Comparison of ENCODE assay signal across 8 cellular contexts in genomic region chrX:48575642-48576041, GRCh38. TPM values are rescaled to one million over a fixed set of nuclear protein-coding genes. Genes with fewer than 3 reads are reported as not detected.
DNase-seq lines count a peak whose midpoint lies in the region; ATAC-seq and TF ChIP-seq lines count a peak whose summit lies in the region.
"Had no signal": no experiment of that assay in that cellular context is flagged by ENCODE, and none has a peak within 500 bp of the region (broad histone marks: within the 10 kb centered on the region; RNA-seq: fewer than 3 reads in every experiment).

No MANE protein-coding gene starts in this region.

- POLR2A ChIA-PET in HEK293T (lab: Yijun Ruan, JAX) = interaction anchor here (2.9 kb wide), 1 partner anchor 19 kb away, joined by 16 read pairs; no protein-coding TSS in a partner anchor
- POLR2A ChIA-PET in activated CD4-positive, alpha-beta memory T cell treated with anti-CD3 and anti-CD28 coated beads, Interleukin-2, amount 10 ng/mL, durations not matched to agents 7 days and 5 days (lab: Charles Lee) = interaction anchor here (0.8 to 3.1 kb wide), 7 partner anchors 14 to 101 kb away, joined by 4 to 50 read pairs (median 8); partner anchors contain the start of genes EBP and TBC1D25

- DNase-seq in HEK293T (ENCODE audit: extremely low spot score) (peak; percentile 2), right cardiac atrium (no peak), A172 (ENCODE audit: low spot score) (no peak), NCI-H510A (lab: John Stamatoyannopoulos, UW) (no peak), NCI-H1048 (lab: John Stamatoyannopoulos, UW) (no peak)
- no peak for DNase-seq in activated CD4-positive, alpha-beta memory T cell treated with anti-CD3 and anti-CD28 coated beads, Interleukin-2, amount 10 ng/mL, durations not matched to agents 7 days and 5 days
- DNase-seq in stimulated activated effector memory CD8-positive, alpha-beta T cell treated with anti-CD3 and anti-CD28 coated beads, Interleukin-12 subunit alpha, Interleukin-12 subunit beta, amount 100 ng/mL, for 72 hours (ENCODE audit: low spot score in 2 of 2) = no peak
- DNase-seq: left colon had no signal

- intact Hi-C loops in right cardiac atrium (cut with DNase I) = no loop called here

- WGBS in right cardiac atrium = 56% methylated on average over 13 of the region's 13 CpGs

- peak overlapping the region; percentile 99 for H3K27ac Mint-ChIP-seq in activated CD4-positive, alpha-beta memory T cell treated with anti-CD3 and anti-CD28 coated beads, Interleukin-2, amount 10 ng/mL, durations not matched to agents 7 days and 5 days
- H3K27ac Mint-ChIP-seq in stimulated activated effector memory CD8-positive, alpha-beta T cell treated with anti-CD3 and anti-CD28 coated beads, Interleukin-12 subunit alpha, Interleukin-12 subunit beta, amount 100 ng/mL, for 72 hours = peak overlapping the region; percentile 100

- no peaks in the 10 kb centered on the region for H3K9me3 Mint-ChIP-seq in activated CD4-positive, alpha-beta memory T cell treated with anti-CD3 and anti-CD28 coated beads, Interleukin-2, amount 10 ng/mL, durations not matched to agents 7 days and 5 days
- H3K9me3 Mint-ChIP-seq in stimulated activated effector memory CD8-positive, alpha-beta T cell treated with anti-CD3 and anti-CD28 coated beads, Interleukin-12 subunit alpha, Interleukin-12 subunit beta, amount 100 ng/mL, for 72 hours = no peaks in the 10 kb centered on the region

- ATAC-seq in right cardiac atrium = no peak
- no peak for ATAC-seq in stimulated activated effector memory CD8-positive, alpha-beta T cell treated with anti-CD3 and anti-CD28 coated beads, Interleukin-12 subunit alpha, Interleukin-12 subunit beta, amount 100 ng/mL, for 72 hours
- ATAC-seq: left colon had no signal

- no peaks in the 10 kb centered on the region for H3K27me3 ChIP-seq in right cardiac atrium (ENCODE audit: control insufficient read depth, insufficient read depth)

- peaks cover 54% of the 10 kb centered on the region for H3K36me3 Mint-ChIP-seq in activated CD4-positive, alpha-beta memory T cell treated with anti-CD3 and anti-CD28 coated beads, Interleukin-2, amount 10 ng/mL, durations not matched to agents 7 days and 5 days (ENCODE audit: low read depth)
- peaks cover 67% of the 10 kb centered on the region for H3K36me3 Mint-ChIP-seq in stimulated activated effector memory CD8-positive, alpha-beta T cell treated with anti-CD3 and anti-CD28 coated beads, Interleukin-12 subunit alpha, Interleukin-12 subunit beta, amount 100 ng/mL, for 72 hours

- H3K4me3 Mint-ChIP-seq in activated CD4-positive, alpha-beta memory T cell treated with anti-CD3 and anti-CD28 coated beads, Interleukin-2, amount 10 ng/mL, durations not matched to agents 7 days and 5 days = peak overlapping the region; percentile 98
- peak overlapping the region; percentile 94 for H3K4me3 Mint-ChIP-seq in stimulated activated effector memory CD8-positive, alpha-beta T cell treated with anti-CD3 and anti-CD28 coated beads, Interleukin-12 subunit alpha, Interleukin-12 subunit beta, amount 100 ng/mL, for 72 hours

- peak overlapping the region; percentile 99 for H3K27ac ChIP-seq in right cardiac atrium (ENCODE audit: low read length)

- H3K9me3 ChIP-seq in right cardiac atrium (ENCODE audit: control insufficient read depth, low read length) = no peaks in the 10 kb centered on the region

- peaks cover 41% of the 10 kb centered on the region for H3K4me1 Mint-ChIP-seq in activated CD4-positive, alpha-beta memory T cell treated with anti-CD3 and anti-CD28 coated beads, Interleukin-2, amount 10 ng/mL, durations not matched to agents 7 days and 5 days
- H3K4me1 Mint-ChIP-seq in stimulated activated effector memory CD8-positive, alpha-beta T cell treated with anti-CD3 and anti-CD28 coated beads, Interleukin-12 subunit alpha, Interleukin-12 subunit beta, amount 100 ng/mL, for 72 hours = peaks cover 29% of the 10 kb centered on the region

- H3K4me1 ChIP-seq in right cardiac atrium (ENCODE audit: control insufficient read depth, insufficient read depth, low read length) = peaks cover 5% of the 10 kb centered on the region

- H3K27me3 Mint-ChIP-seq in activated CD4-positive, alpha-beta memory T cell treated with anti-CD3 and anti-CD28 coated beads, Interleukin-2, amount 10 ng/mL, durations not matched to agents 7 days and 5 days = no peaks in the 10 kb centered on the region

- CTCF ChIA-PET in HEK293T (lab: Yijun Ruan, JAX) = no interaction called here
- CTCF ChIA-PET in activated CD4-positive, alpha-beta memory T cell treated with anti-CD3 and anti-CD28 coated beads, Interleukin-2, amount 10 ng/mL, durations not matched to agents 7 days and 5 days (lab: Charles Lee) = interaction anchor here (2.5 kb wide), 1 partner anchor 37 kb away, joined by 17 read pairs; the partner anchor contains the start of gene TBC1D25

- H3K4me3 ChIP-seq in right cardiac atrium (ENCODE audit: low read length) = peak overlapping the region; percentile 65

TF ChIP-seq in HEK293T, 16 proteins besides CTCF, POLR2A, EP300 and RAD21:
- TF ChIP-seq ARNT (IDR thresholded peaks at IDR 0.05) (no peak), HDGF (IDR thresholded peaks at IDR 0.05; ENCODE audit: borderline replicate concordance) (no peak), LEF1 (IDR thresholded peaks at IDR 0.05; ENCODE audit: borderline replicate concordance) (no peak), FOXA1 (IDR thresholded peaks at IDR 0.05) (no peak), ELF4 (IDR thresholded peaks at IDR 0.05) (no peak), L3MBTL2 (conservative IDR thresholded peaks at IDR 0.05) (no peak), ZNF384 (IDR thresholded peaks at IDR 0.05) (no peak), SUZ12 (IDR thresholded peaks at IDR 0.05) (no peak), FOXM1 (IDR thresholded peaks at IDR 0.05; ENCODE audit: borderline replicate concordance) (no peak), FOXK2 (IDR thresholded peaks at IDR 0.05) (no peak), CTBP1 (IDR thresholded peaks at IDR 0.05; ENCODE audit: borderline replicate concordance) (no peak), SP1 (IDR thresholded peaks at IDR 0.05) (no peak), PKNOX1 (IDR thresholded peaks at IDR 0.05) (no peak), BHLHE40 (IDR thresholded peaks at IDR 0.05; ENCODE audit: borderline replicate concordance) (no peak), NFRKB (IDR thresholded peaks at IDR 0.05) (no peak)

RNA-seq across cellular contexts. Expression of gene RBM3, which starts 1.4 kb away (rescaled TPM):
- 100 to 1,000 TPM; 180 to 182 TPM for total RNA-seq in activated CD4-positive, alpha-beta memory T cell treated with anti-CD3 and anti-CD28 coated beads, Interleukin-2, amount 10 ng/mL, durations not matched to agents 7 days and 5 days
- 100 to 1,000 TPM; 100 to 221 (median 129) TPM for total RNA-seq in right cardiac atrium
- 71.4 TPM for polyA plus RNA-seq in right cardiac atrium
- 126 and 142 TPM in 2 replicates for total RNA-seq in A172 (2014; rRNA removed; shearing (Covaris generic))

RNA-seq across cellular contexts. Expression of gene WDR13, which starts 21.6 kb away (rescaled TPM):
- total RNA-seq in activated CD4-positive, alpha-beta memory T cell treated with anti-CD3 and anti-CD28 coated beads, Interleukin-2, amount 10 ng/mL, durations not matched to agents 7 days and 5 days = 10 to 100 TPM; 48.5 to 53.5 TPM
- 100 to 1,000 TPM; 162 to 184 (median 166) TPM for total RNA-seq in right cardiac atrium
- polyA plus RNA-seq in right cardiac atrium = 173 TPM
- 71.5 and 81.8 TPM in 2 replicates for total RNA-seq in A172 (2014; rRNA removed; shearing (Covaris generic))

RNA-seq across cellular contexts. Expression of gene TBC1D25, which starts 36.1 kb away (rescaled TPM):
- 10 to 100 TPM; 21.7 to 22.3 TPM for total RNA-seq in activated CD4-positive, alpha-beta memory T cell treated with anti-CD3 and anti-CD28 coated beads, Interleukin-2, amount 10 ng/mL, durations not matched to agents 7 days and 5 days
- total RNA-seq in right cardiac atrium = 10 to 100 TPM; 16.9 to 22.4 (median 18.5) TPM
- 8.0 TPM for polyA plus RNA-seq in right cardiac atrium
- total RNA-seq in A172 (2014; rRNA removed; shearing (Covaris generic)) = 8.6 and 12.7 TPM in 2 replicates

RNA-seq across cellular contexts. Expression of gene EBP, which starts 54.0 kb away (rescaled TPM):
- 100 to 1,000 TPM; 446 to 461 TPM for total RNA-seq in activated CD4-positive, alpha-beta memory T cell treated with anti-CD3 and anti-CD28 coated beads, Interleukin-2, amount 10 ng/mL, durations not matched to agents 7 days and 5 days
- 10 to 100 TPM; 74.8 to 93.4 (median 83.0) TPM for total RNA-seq in right cardiac atrium
- 118 TPM for polyA plus RNA-seq in right cardiac atrium
- total RNA-seq in A172 (2014; rRNA removed; shearing (Covaris generic)) = 92.6 and 143 TPM in 2 replicates
